Comparison of ENCODE assay signal across 19 cellular contexts in genomic region chr5:35285435-35285834, GRCh38. TPM values are rescaled to one million over a fixed set of nuclear protein-coding genes. Genes with fewer than 3 reads are reported as not detected.
"Had no signal": no experiment of that assay in that cellular context is flagged by ENCODE, and none has a peak within 500 bp of the region (broad histone marks: within the 10 kb centered on the region; RNA-seq: fewer than 3 reads in every experiment).

No MANE protein-coding gene starts in this region.

- H3K4me3 Mint-ChIP-seq: IgD-negative memory B cell had no signal

- H3K9ac ChIP-seq: KMS-11 had no signal

- H3K4me1 Mint-ChIP-seq: IgD-negative memory B cell had no signal

- H3K4me3 ChIP-seq: K562 had no signal

- H3K4me2 ChIP-seq: KMS-11 had no signal

- H3K27ac Mint-ChIP-seq: IgD-negative memory B cell had no signal

- H3K36me3 Mint-ChIP-seq: IgD-negative memory B cell had no signal

- DNase-seq: Kasumi-1, MM.1S, NCI-H1092 treated with DMSO at 0.1 percent for 48 hours, NCI-H1436, NCI-H187, NCI-H2029, NCI-H2081 treated with DMSO at 0.1 percent for 48 hours, NCI-H2171, NCI-H345, NCI-H446 treated with DMSO at 0.1 percent for 48 hours, NCI-H510A treated with DMSO at 0.1 percent for 48 hours, NCI-H526 treated with DMSO at 0.1 percent for 48 hours, NCI-H748 treated with DMSO at 0.1 percent for 48 hours, SHP77 had no signal

- H3K27ac ChIP-seq: HL-60, KMS-11, RWPE1 had no signal

RNA-seq across cellular contexts. Expression of gene PRLR, which starts 55.1 kb away (rescaled TPM):
- polyA plus RNA-seq: IgD-negative memory B cell, K562 had no signal
